Comparison of ENCODE assay signal across 12 cellular contexts in genomic region chr16:20905576-20905975, GRCh38. TPM values are rescaled to one million over a fixed set of nuclear protein-coding genes. Genes with fewer than 3 reads are reported as not detected.
DNase-seq lines count a peak whose midpoint lies in the region; ATAC-seq and TF ChIP-seq lines count a peak whose summit lies in the region.
"Had no signal": no experiment of that assay in that cellular context is flagged by ENCODE, and none has a peak within 500 bp of the region (broad histone marks: within the 10 kb centered on the region; RNA-seq: fewer than 3 reads in every experiment).

No MANE protein-coding gene starts in this region.

- 62 to 72% methylated on average over 3 of the region's 3 CpGs for WGBS in lung, 2 donors

- H3K9me3 ChIP-seq in Panc1 (ENCODE audit: control insufficient read depth, insufficient read depth, low read depth, low read length) (no peaks in the 10 kb centered on the region), lung (ENCODE audit: control insufficient read depth in 2 of 2, insufficient read depth in 1 of 2, low read length in 1 of 2) (no peaks in the 10 kb centered on the region), thoracic aorta (no peaks in the 10 kb centered on the region)

- DNase-seq in Panc1 (ENCODE audit: low read depth, low spot score) (no peak), lung (ENCODE audit: low spot score) (no peak), thoracic aorta (ENCODE audit: low spot score) (no peak), NCI-H226 (no peak)
- DNase-seq: activated CD4-positive, alpha-beta T cell treated with anti-CD3 and anti-CD28 coated beads, Interleukin-2, amount 50 U/mL, for 48 hours; activated naive CD4-positive, alpha-beta T cell; COR-L47; naive thymus-derived CD8-positive, alpha-beta T cell; NCI-H1694 had no signal

- H3K36me3 ChIP-seq in Panc1 (ENCODE audit: control insufficient read depth, insufficient read depth, low read length) (no peaks in the 10 kb centered on the region; the same call in 1 of the 2 replicates), lung (ENCODE audit: control insufficient read depth in 2 of 2, insufficient read depth in 2 of 2, low read length in 2 of 2) (no peaks in the 10 kb centered on the region), thoracic aorta (no peaks in the 10 kb centered on the region)

- in situ Hi-C loops in Panc1 (cut with HindIII; ENCODE audit: low pct_unique_long_range_greater_than_20kb, low sequenced_read_pairs): no loop called here

- POLR2A ChIA-PET in Panc1 (lab: Charles Lee): interaction anchor here (0.6 kb wide), 1 partner anchor 24 kb away, joined by 4 read pairs; no protein-coding TSS in a partner anchor

- intact Hi-C loops in Panc1 (cut with micrococcal nuclease; ENCODE audit: unreplicated experiment): no loop called here

- TF ChIP-seq CTCF in Panc1 (IDR thresholded peaks at IDR 0.05) (no peak), lung (IDR thresholded peaks at IDR 0.05; ENCODE audit: control extremely low read depth, extremely low read depth) (no peak), thoracic aorta (IDR thresholded peaks at IDR 0.05) (no peak)

- peak overlapping the region; percentile 98 for H3K27ac ChIP-seq in Panc1 (ENCODE audit: low read length)
- peak overlapping the region; percentile 34 for H3K27ac ChIP-seq in cingulate gyrus (ENCODE audit: low read depth, low read length)
- peak overlapping the region; percentile 66 to 83 for H3K27ac ChIP-seq in lung (ENCODE audit: low read depth in 1 of 2, low read length in 1 of 2)
- peak overlapping the region; percentile 95 to 100 for H3K27ac ChIP-seq in thoracic aorta

- CTCF ChIA-PET in Panc1 (lab: Charles Lee): no interaction called here

- H3K4me1 ChIP-seq in Panc1 (ENCODE audit: control insufficient read depth, insufficient read depth, low read length) (peaks cover 66% of the 10 kb centered on the region), lung (ENCODE audit: control insufficient read depth in 2 of 2, insufficient read depth in 2 of 2, low read length in 2 of 2) (peaks cover 17 to 50% of the 10 kb centered on the region in 2 donors), thoracic aorta (ENCODE audit: control insufficient read depth in 1 of 2, low read depth in 2 of 2) (peaks cover 58 to 84% of the 10 kb centered on the region in 2 donors)

- H3K27me3 ChIP-seq in Panc1 (ENCODE audit: control insufficient read depth, insufficient read depth, low read length) (no peaks in the 10 kb centered on the region), lung (ENCODE audit: control insufficient read depth, insufficient read depth) (no peaks in the 10 kb centered on the region), thoracic aorta (replicated peaks; ENCODE audit: insufficient read depth) (no peaks in the 10 kb centered on the region)

- BruUV-seq in Panc1 (replicated peaks; lab: Mats Ljungman, UMichigan): no TSS peak

- ATAC-seq in Panc1 (no peak), lung (ENCODE audit: insufficient read depth, low FRiP score) (no peak), thoracic aorta (ENCODE audit: insufficient number of reproducible peaks, low FRiP score, low read depth) (no peak), HG02840 (IDR thresholded peaks at IDR 0.05; ENCODE audit: low FRiP score, unreplicated experiment) (no peak), GM21786 (IDR thresholded peaks at IDR 0.05; ENCODE audit: unreplicated experiment) (no peak)
- ATAC-seq: naive thymus-derived CD8-positive, alpha-beta T cell had no signal

- H3K4me3 ChIP-seq in Panc1 (ENCODE audit: low read depth in 2 of 2, low read length in 2 of 2) (no peak overlapping the region), lung (no peak overlapping the region), thoracic aorta (peak overlapping the region; percentile 42)

RNA-seq across cellular contexts. Expression of gene LYRM1, which starts 5.0 kb away (rescaled TPM):
- total RNA-seq in Panc1 (2021; ENCODE audit: unreplicated experiment): 30.7 TPM
- polyA plus RNA-seq in Panc1 (2012; ENCODE audit: insufficient read length): 26.4 TPM
- 10 to 100 TPM; 27.8 to 29.8 TPM for total RNA-seq in lung
- polyA plus RNA-seq in lung: 10 to 100 TPM; 32.5 to 50.5 TPM
- 10 to 100 TPM; 18.7 to 34.9 TPM for total RNA-seq in thoracic aorta

RNA-seq across cellular contexts. Expression of gene DCUN1D3, which starts 5.4 kb away (rescaled TPM):
- total RNA-seq in Panc1 (2021; ENCODE audit: unreplicated experiment) (23.5 TPM), lung (10 to 100 TPM; 12.2 to 27.8 TPM), thoracic aorta (10 to 100 TPM; 25.3 to 28.0 TPM)
- 7.7 TPM for polyA plus RNA-seq in Panc1 (2012; ENCODE audit: insufficient read length)
- polyA plus RNA-seq in lung: 1 to 10 TPM; 6.1 to 6.6 TPM

Comparison
In these comparisons a context has a peak if more than half of its experiments do, and no peak if none do; other contexts are left out.
1. H3K27ac ChIP-seq: peak in every context shown above with its lines; median percentile 98 in Panc1; 98 in thoracic aorta; 74 in lung; 34 in cingulate gyrus.